In genomic region chr12:95790025-95790911, GRCh38 we compare ENCODE assay signal across 1 cellular context.
TF ChIP-seq lines count a peak whose summit lies in the region.

Gene NTN4 (minus strand): TSS chr12:95790764. CDS start chr12:95790309, 455 bp downstream.

TF ChIP-seq in HepG2, 621 proteins besides CTCF, POLR2A, EP300 and RAD21 (continued from another document):
- TF ChIP-seq SUZ12 (IDR thresholded peaks at IDR 0.05; ENCODE audit: low read depth, low read length) = no peak
- 0 out of 2 replicates have a peak, but pooled peaks have one; percentile 8 for TF ChIP-seq ZNF414 (CRISPR knock-in tag; IDR thresholded peaks at IDR 0.05)
- TF ChIP-seq ZNF557 (CRISPR knock-in tag; IDR thresholded peaks at IDR 0.05) = no peak
- TF ChIP-seq SNAI1 (CRISPR knock-in tag; IDR thresholded peaks at IDR 0.05; ENCODE audit: borderline replicate concordance) = no peak
- no peak for TF ChIP-seq ZNF746 (CRISPR knock-in tag; IDR thresholded peaks at IDR 0.05)
- no peak for TF ChIP-seq ZNF773 (CRISPR knock-in tag; IDR thresholded peaks at IDR 0.05; ENCODE audit: borderline replicate concordance)
- TF ChIP-seq ZBTB21 (CRISPR knock-in tag; IDR thresholded peaks at IDR 0.05) = no peak
- peak; percentile 31 for TF ChIP-seq SRSF1 (optimal IDR thresholded peaks at IDR 0.05; ENCODE audit: low read depth, low read length)
TF ChIP-seq in HepG2: peak in this region for 40.
